20 cellular contexts compared by ENCODE assay signal in genomic region chr11:7485854-7486425, GRCh38. TPM values are rescaled to one million over a fixed set of nuclear protein-coding genes. Genes with fewer than 3 reads are reported as not detected.
DNase-seq lines count a peak whose midpoint lies in the region; ATAC-seq, FAIRE-seq and TF ChIP-seq lines count a peak whose summit lies in the region.
"Had no signal": no experiment of that assay in that cellular context is flagged by ENCODE, and none has a peak within 500 bp of the region (broad histone marks: within the 10 kb centered on the region; RNA-seq: fewer than 3 reads in every experiment).

No MANE protein-coding gene starts in this region.

- no TSS peak for BruUV-seq in HepG2 (replicated peaks; lab: Mats Ljungman, UMichigan)

- peak in 3 of 4 donors; percentile 10 to 36 (median 13) for ATAC-seq in heart left ventricle
- ATAC-seq in Right ventricle myocardium inferior, result no peak
- ATAC-seq in HepG2, result peak; percentile 69
- ATAC-seq in activated naive CD8-positive, alpha-beta T cell treated with anti-CD3 and anti-CD28 coated beads, Interleukin-2, amount 50 U/mL, for 24 hours, result no peak
- ATAC-seq: T-cell had no signal

- H3K36me3 ChIP-seq in heart left ventricle, result peaks cover 0 to 18% (median 0%) of the 10 kb centered on the region in 9 donors
- H3K36me3 ChIP-seq in HepG2 (replicated peaks in 1 of 2; ENCODE audit: control insufficient read depth in 1 of 2, insufficient read depth in 2 of 2, low read length in 2 of 2), result no peaks in the 10 kb centered on the region

- H3K27ac ChIP-seq in heart left ventricle (peak overlapping the region in 11 of 12 donors; percentile 14 to 72 (median 56)), HepG2 (ENCODE audit: extremely low read length, insufficient read depth, low read length) (no peak overlapping the region), skin epidermis (peak overlapping the region in 12 of 21 experiments; percentile 5 to 65 (median 30))

- H3K4me3 ChIP-seq in heart left ventricle (peak overlapping the region in 11 of 12 donors; percentile 28 to 72 (median 51)), HepG2 (replicated peaks in 1 of 3; ENCODE audit: insufficient read depth in 1 of 3, low read depth in 2 of 3, low read length in 3 of 3) (peak overlapping the region; percentile 32 to 58 (median 49); a peak in 5 of 6 replicates), skin epidermis (peak overlapping the region; percentile 5 to 41 (median 28))

- TF ChIP-seq POLR2A in heart left ventricle (IDR thresholded peaks at IDR 0.05) (no peak), HepG2 (IDR thresholded peaks at IDR 0.05; ENCODE audit: insufficient read depth in 1 of 2, low read depth in 2 of 2, low read length in 2 of 2) (no peak)

- TF ChIP-seq CTCF in heart left ventricle (IDR thresholded peaks at IDR 0.05) (no peak), HepG2 (CRISPR knock-in tag; IDR thresholded peaks at IDR 0.05) (no peak)

- no peak overlapping the region for H3K9ac ChIP-seq in HepG2 (ENCODE audit: insufficient read depth, low read depth, low read length)

- no peak for TF ChIP-seq EP300 in HepG2 (IDR thresholded peaks at IDR 0.05; ENCODE audit: low read depth in 2 of 2, low read length in 2 of 2)
- TF ChIP-seq EP300 in HepG2 (CRISPR knock-in tag; IDR thresholded peaks at IDR 0.05; ENCODE audit: borderline replicate concordance), result no peak

- intact Hi-C loops in heart left ventricle (cut with DNase I), result no loop called here
- intact Hi-C loops in Right ventricle myocardium inferior (cut with DNase I), result no loop called here
- intact Hi-C loops in HepG2 (cut with micrococcal nuclease; ENCODE audit: unreplicated experiment), result no loop called here

- H3K4me1 ChIP-seq in heart left ventricle, result peaks cover 0 to 12% (median 2%) of the 10 kb centered on the region in 12 donors
- peaks cover 15% of the 10 kb centered on the region; the same call in 1 of the 2 replicates for H3K4me1 ChIP-seq in HepG2 (ENCODE audit: insufficient read depth, low read length)

- no peak overlapping the region for H2AFZ ChIP-seq in HepG2 (ENCODE audit: low read length)

- no peaks in the 10 kb centered on the region for H3K9me3 ChIP-seq in heart left ventricle
- no peaks in the 10 kb centered on the region for H3K9me3 ChIP-seq in HepG2 (ENCODE audit: low read length)

- H3K79me2 ChIP-seq in HepG2 (ENCODE audit: insufficient read depth, low read length), result no peaks in the 10 kb centered on the region

- no peaks in the 10 kb centered on the region for H3K9me3 Mint-ChIP-seq in activated naive CD8-positive, alpha-beta T cell treated with anti-CD3 and anti-CD28 coated beads, Interleukin-2, amount 50 U/mL, for 24 hours
- H3K9me3 Mint-ChIP-seq: CD4-positive, alpha-beta T cell; T-cell had no signal

- no peak for DNase-seq in heart left ventricle
- no peak for DNase-seq in Right ventricle myocardium inferior (ENCODE audit: missing footprints)
- no peak for DNase-seq in HepG2 (ENCODE audit: low spot score)
- no peak for DNase-seq in NCI-H345 treated with DMSO at 0.1 percent for 48 hours (lab: John Stamatoyannopoulos, UW; ENCODE audit: unreplicated experiment)
- DNase-seq in activated naive CD8-positive, alpha-beta T cell treated with anti-CD3 and anti-CD28 coated beads, Interleukin-2, amount 50 U/mL, for 24 hours, result no peak
- DNase-seq in activated gamma-delta T cell (lab: John Stamatoyannopoulos, UW), result no peak
- no peak for DNase-seq in T-helper 9 cell
- DNase-seq: activated CD4-positive, CD25-positive, alpha-beta regulatory T cell treated with anti-CD3 and anti-CD28 coated beads, Interleukin-2, amount 50 U/mL, for 72 hours; activated CD8-positive, alpha-beta memory T cell treated with anti-CD3 and anti-CD28 coated beads, Interleukin-2, amount 50 U/mL, for 48 hours; activated naive CD4-positive, alpha-beta T cell treated with anti-CD3 and anti-CD28 coated beads, Interleukin-2, amount 50 U/mL, for 16 hours; CD4-positive, alpha-beta T cell; EL; head of caudate nucleus; NCI-H1930; NCI-H526; T-cell had no signal

- no peak overlapping the region for H3K4me3 Mint-ChIP-seq in activated naive CD8-positive, alpha-beta T cell treated with anti-CD3 and anti-CD28 coated beads, Interleukin-2, amount 50 U/mL, for 24 hours
- H3K4me3 Mint-ChIP-seq: CD4-positive, alpha-beta T cell; T-cell had no signal

- no peaks in the 10 kb centered on the region for H3K36me3 Mint-ChIP-seq in activated naive CD8-positive, alpha-beta T cell treated with anti-CD3 and anti-CD28 coated beads, Interleukin-2, amount 50 U/mL, for 24 hours (ENCODE audit: low read depth)
- H3K36me3 Mint-ChIP-seq: T-cell had no signal

- peak overlapping the region; percentile 69 for H3K4me2 ChIP-seq in HepG2 (ENCODE audit: low read depth, low read length)

- no peaks in the 10 kb centered on the region for H3K27me3 Mint-ChIP-seq in activated naive CD8-positive, alpha-beta T cell treated with anti-CD3 and anti-CD28 coated beads, Interleukin-2, amount 50 U/mL, for 24 hours
- H3K27me3 Mint-ChIP-seq: CD4-positive, alpha-beta T cell had no signal

- no peak for TF ChIP-seq RAD21 in HepG2 (CRISPR knock-in tag; IDR thresholded peaks at IDR 0.05)

- POLR2A ChIA-PET in HepG2 (lab: Yijun Ruan, JAX), result no interaction called here

- in situ Hi-C loops in HepG2 (cut with HindIII; ENCODE audit: extremely low pct_ligation_motif_present, low pct_unique_long_range_greater_than_20kb), result no loop called here

- CTCF ChIA-PET in HepG2 (lab: Yijun Ruan, JAX; ENCODE audit: low intra/inter-chr PET ratio, low total read pairs), result no interaction called here

- WGBS in heart left ventricle, 4 donors, result 64 to 67% (median 66%) methylated on average over 6 of the region's 6 CpGs
- WGBS in HepG2 (ENCODE audit: low lambda C conversion rate), result 19% methylated on average over 3 of the region's 6 CpGs

- H3K4me1 Mint-ChIP-seq in activated naive CD8-positive, alpha-beta T cell treated with anti-CD3 and anti-CD28 coated beads, Interleukin-2, amount 50 U/mL, for 24 hours, result no peaks in the 10 kb centered on the region
- H3K4me1 Mint-ChIP-seq: T-cell had no signal

- FAIRE-seq in HepG2 (lab: Jason Lieb, UNC), result no peak
- FAIRE-seq: endometrium had no signal

- H4K20me1 ChIP-seq in HepG2 (ENCODE audit: insufficient read depth, low read length), result no peaks in the 10 kb centered on the region

- no peak overlapping the region for H3K27ac Mint-ChIP-seq in activated naive CD8-positive, alpha-beta T cell treated with anti-CD3 and anti-CD28 coated beads, Interleukin-2, amount 50 U/mL, for 24 hours
- H3K27ac Mint-ChIP-seq: CD4-positive, alpha-beta T cell; T-cell had no signal

- H3K27me3 ChIP-seq in heart left ventricle, result no peaks in the 10 kb centered on the region
- H3K27me3 ChIP-seq in HepG2 (ENCODE audit: control insufficient read depth in 1 of 2, insufficient read depth in 2 of 2, low read length in 2 of 2), result peaks cover 1 to 13% of the 10 kb centered on the region in 2 experiments; a peak in 1 of 5 replicates

RNA-seq across cellular contexts. Expression of gene OLFML1, which starts 0.6 kb away (rescaled TPM):
- 10 to 100 TPM in 1 of 9 donors, 1 to 10 TPM in 8; 1.7 to 17.9 (median 4.7) TPM for total RNA-seq in heart left ventricle
- polyA plus RNA-seq in heart left ventricle, result 1 to 10 TPM; 1.8 to 2.6 TPM
- total RNA-seq in Right ventricle myocardium inferior, result 8.5 TPM
- 0.69 and 0.89 TPM in 2 replicates for total RNA-seq in HepG2 (2016; rRNA removed; fragmentation: Illumina TruSeq; extraction: Trizol)
- total RNA-seq in HepG2 (2016; cell fraction: cytosol; rRNA removed; fragmentation: Illumina TruSeq; extraction: Trizol; ENCODE audit: low read depth), result 0.35 and 0.40 TPM in 2 replicates
- 0.82 and 0.86 TPM in 2 replicates for total RNA-seq in HepG2 (2016; cell fraction: insoluble cytoplasmic fraction; rRNA removed; fragmentation: Illumina TruSeq; extraction: Trizol)
- total RNA-seq in HepG2 (2016; cell fraction: membrane; rRNA removed; fragmentation: Illumina TruSeq; extraction: Trizol), result 0.34 and 0.40 TPM in 2 replicates
- 1.2 and 1.8 TPM in 2 replicates for total RNA-seq in HepG2 (2016; cell fraction: nucleus; rRNA removed; fragmentation: Illumina TruSeq; extraction: Trizol)
- 0.71 and 0.90 TPM in 2 replicates for polyA plus RNA-seq in HepG2 (2011; rRNA removed)
- 0.81 and 0.97 TPM in 2 replicates for polyA plus RNA-seq in HepG2 (2011; cell fraction: cytosol; rRNA removed)
- polyA plus RNA-seq in HepG2 (2011; cell fraction: nucleus; rRNA removed), result 0.11 and 0.23 TPM in 2 replicates
- polyA plus RNA-seq in HepG2 (2012), result 0.67 and 2.1 TPM in 2 replicates
- 0.12 and 0.19 TPM in 2 replicates for polyA plus RNA-seq in HepG2 (2016; cell fraction: cytosol; fragmentation: Illumina TruSeq; extraction: Trizol; ENCODE audit: low read depth)
- 1.1 and 1.3 TPM in 2 replicates for polyA plus RNA-seq in HepG2 (2016; cell fraction: insoluble cytoplasmic fraction; fragmentation: Illumina TruSeq; extraction: Trizol; ENCODE audit: low read depth)
- polyA plus RNA-seq in HepG2 (2016; cell fraction: membrane; fragmentation: Illumina TruSeq; extraction: Trizol; ENCODE audit: low read depth), result 0.26 and 0.30 TPM in 2 replicates
- 1.5 and 2.6 TPM in 2 replicates for polyA plus RNA-seq in HepG2 (2016; cell fraction: nucleus; fragmentation: Illumina TruSeq; extraction: Trizol; ENCODE audit: insufficient read depth, low read depth)
- 1.1 and 4.7 TPM in 2 replicates for polyA minus RNA-seq in HepG2 (2011; rRNA and poly(A)+ RNA removed; ENCODE audit: low replicate concordance)
- polyA minus RNA-seq in HepG2 (2011; cell fraction: cytosol; rRNA and poly(A)+ RNA removed), result 0.30 and 0.88 TPM in 2 replicates
- polyA minus RNA-seq in HepG2 (2011; cell fraction: nucleus; rRNA and poly(A)+ RNA removed), result 0.64 and 0.75 TPM in 2 replicates
- total RNA-seq: A172; CD4-positive, alpha-beta T cell had no signal
- polyA plus RNA-seq: neural cell had no signal

RNA-seq across cellular contexts. Expression of gene PPFIBP2, which starts 27.9 kb away (rescaled TPM):
- total RNA-seq in heart left ventricle (10 to 100 TPM; 12.5 to 31.1 (median 21.5) TPM), Right ventricle myocardium inferior (21.4 TPM), HepG2 (2016; rRNA removed; fragmentation: Illumina TruSeq; extraction: Trizol) (15.0 and 15.8 TPM in 2 replicates)
- polyA plus RNA-seq in heart left ventricle (10 to 100 TPM; 10.5 to 17.7 TPM), HepG2 (2011; rRNA removed) (41.6 and 52.5 TPM in 2 replicates)
- 10.1 and 10.8 TPM in 2 replicates for total RNA-seq in HepG2 (2016; cell fraction: cytosol; rRNA removed; fragmentation: Illumina TruSeq; extraction: Trizol; ENCODE audit: low read depth)
- 15.1 and 19.3 TPM in 2 replicates for total RNA-seq in HepG2 (2016; cell fraction: insoluble cytoplasmic fraction; rRNA removed; fragmentation: Illumina TruSeq; extraction: Trizol)
- 9.3 and 12.0 TPM in 2 replicates for total RNA-seq in HepG2 (2016; cell fraction: membrane; rRNA removed; fragmentation: Illumina TruSeq; extraction: Trizol)
- total RNA-seq in HepG2 (2016; cell fraction: nucleus; rRNA removed; fragmentation: Illumina TruSeq; extraction: Trizol), result 22.7 and 24.0 TPM in 2 replicates
- 21.9 and 27.8 TPM in 2 replicates for polyA plus RNA-seq in HepG2 (2011; cell fraction: cytosol; rRNA removed)
- 94.0 and 96.1 TPM in 2 replicates for polyA plus RNA-seq in HepG2 (2011; cell fraction: nucleus; rRNA removed)
- 27.5 and 36.7 TPM in 2 replicates for polyA plus RNA-seq in HepG2 (2012)
- polyA plus RNA-seq in HepG2 (2016; cell fraction: cytosol; fragmentation: Illumina TruSeq; extraction: Trizol; ENCODE audit: low read depth), result 2.4 and 2.9 TPM in 2 replicates
- 9.9 and 13.6 TPM in 2 replicates for polyA plus RNA-seq in HepG2 (2016; cell fraction: insoluble cytoplasmic fraction; fragmentation: Illumina TruSeq; extraction: Trizol; ENCODE audit: low read depth)
- polyA plus RNA-seq in HepG2 (2016; cell fraction: membrane; fragmentation: Illumina TruSeq; extraction: Trizol; ENCODE audit: low read depth), result 4.7 and 5.9 TPM in 2 replicates
- polyA plus RNA-seq in HepG2 (2016; cell fraction: nucleus; fragmentation: Illumina TruSeq; extraction: Trizol; ENCODE audit: insufficient read depth, low read depth), result 17.2 and 18.8 TPM in 2 replicates
- 32.4 and 88.1 TPM in 2 replicates for polyA minus RNA-seq in HepG2 (2011; rRNA and poly(A)+ RNA removed; ENCODE audit: low replicate concordance)
- 34.5 and 36.9 TPM in 2 replicates for polyA minus RNA-seq in HepG2 (2011; cell fraction: cytosol; rRNA and poly(A)+ RNA removed)
- polyA minus RNA-seq in HepG2 (2011; cell fraction: nucleus; rRNA and poly(A)+ RNA removed), result 174 and 179 TPM in 2 replicates
- polyA plus RNA-seq: neural cell had no signal

Comparison
In these comparisons a context has a peak if more than half of its experiments do, and no peak if none do; other contexts are left out.
1. ATAC-seq: peak in heart left ventricle (3 of 4) and HepG2 (single experiment); none in Right ventricle myocardium inferior (single experiment) and activated naive CD8-positive, alpha-beta T cell treated with anti-CD3 and anti-CD28 coated beads, Interleukin-2, amount 50 U/mL, for 24 hours (single experiment).
2. Peak in every context shown above with its lines, with median percentiles within 50 percentile points of each other: H3K4me3 ChIP-seq.